14 cellular contexts compared by ENCODE assay signal in the genomic region with DNA sequence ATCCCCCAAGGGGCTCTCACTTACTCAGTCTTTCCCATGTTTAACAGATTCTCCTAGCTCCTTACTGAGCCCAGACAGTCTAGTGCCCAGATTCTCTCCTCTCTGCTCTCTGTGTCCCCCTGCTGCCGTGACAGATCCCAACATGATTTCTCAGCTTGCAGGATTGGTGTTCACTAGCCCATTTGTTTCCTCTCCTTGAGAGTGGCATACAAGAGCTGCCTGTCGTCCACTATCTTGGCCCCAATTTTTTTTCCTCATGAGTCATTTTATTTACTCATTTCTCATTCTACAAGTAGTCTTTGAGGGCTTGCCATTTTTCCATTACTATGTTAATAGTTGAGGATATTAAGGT.
DNase-seq lines count a peak whose midpoint lies in the region; ATAC-seq and TF ChIP-seq lines count a peak whose summit lies in the region.
"Had no signal": no experiment of that assay in that cellular context is flagged by ENCODE, and none has a peak within 500 bp of the region (broad histone marks: within the 10 kb centered on the region; RNA-seq: fewer than 3 reads in every experiment).

No MANE protein-coding gene starts in this region.

- no peaks in the 10 kb centered on the region for H3K36me3 ChIP-seq in mammary epithelial cell (ENCODE audit: insufficient read depth, low read length)

- peaks cover 7% of the 10 kb centered on the region for H3K9me3 ChIP-seq in mammary epithelial cell (replicated peaks; ENCODE audit: insufficient read depth, low read length)

- H3K9ac ChIP-seq in mammary epithelial cell (ENCODE audit: insufficient read depth, low read length): no peak overlapping the region

- CTCF ChIA-PET in mammary epithelial cell (lab: Charles Lee; ENCODE audit: low non-redundant PET): interaction anchor here (0.7 kb wide), 1 partner anchor 1617 kb away, joined by 4 read pairs; no protein-coding TSS in a partner anchor

- H4K20me1 ChIP-seq in mammary epithelial cell (ENCODE audit: insufficient read depth, low read length): no peaks in the 10 kb centered on the region

- WGBS in mammary epithelial cell (ENCODE audit: low coverage, missing lambda C conversion rate): 62% methylated on average over 2 of the region's 2 CpGs

- peak; percentile 27 for DNase-seq in AG08395 (ENCODE audit: low spot score)
- peak; percentile 68 for DNase-seq in HT1080 (ENCODE audit: low read depth)
- DNase-seq in mammary epithelial cell: peak; percentile 72
- DNase-seq in iPS-NIHi7 (ENCODE audit: extremely low spot score): peak; percentile 20
- DNase-seq in stimulated activated naive CD4-positive, alpha-beta T cell treated with Interleukin-2 at 50 U/mL for 16 hours (lab: John Stamatoyannopoulos, UW): no peak
- no peak for DNase-seq in pons (ENCODE audit: low spot score)
- DNase-seq in activated naive CD4-positive, alpha-beta T cell treated with Interleukin-2 at 50 U/mL for 16 hours: no peak
- DNase-seq: effector memory CD8-positive, alpha-beta T cell; NCI-H524; retina; Right ventricle myocardium superior; stimulated activated CD4-positive, alpha-beta T cell treated with anti-CD3 and anti-CD28 coated beads, Interleukin-4, amount 100 ng/mL, for 24 hours had no signal

- no peak for ATAC-seq in HG03342 (IDR thresholded peaks at IDR 0.05; ENCODE audit: unreplicated experiment)
- ATAC-seq: effector memory CD8-positive, alpha-beta T cell had no signal

- H3K4me1 ChIP-seq in mammary epithelial cell (ENCODE audit: insufficient read depth, low read length): peaks cover 8% of the 10 kb centered on the region

- no peaks in the 10 kb centered on the region for H3K79me2 ChIP-seq in mammary epithelial cell (ENCODE audit: insufficient read depth, low read length)

- BruUV-seq in mammary epithelial cell (replicated peaks; lab: Mats Ljungman, UMichigan): no TSS peak

- no peak overlapping the region for H3K4me2 ChIP-seq in mammary epithelial cell (ENCODE audit: insufficient read depth, low read depth, low read length)

- peak in 1 of 2 donors; percentile 35 for TF ChIP-seq CTCF in mammary epithelial cell (conservative IDR thresholded peaks at IDR 0.05 in 1 of 2, IDR thresholded peaks at IDR 0.05 in 1 of 2; ENCODE audit: extremely low read depth in 1 of 2, insufficient read depth in 1 of 2, low read depth in 1 of 2, low read length in 2 of 2)

- no peak overlapping the region for H2AFZ ChIP-seq in mammary epithelial cell (ENCODE audit: low read depth, low read length)

- dilution Hi-C loops in mammary epithelial cell (cut with HindIII; ENCODE audit: low sequenced_read_pairs): no loop called here

- no peaks in the 10 kb centered on the region for H3K27me3 ChIP-seq in mammary epithelial cell (ENCODE audit: insufficient read depth, low read length)

- H3K27ac ChIP-seq in mammary epithelial cell (ENCODE audit: insufficient read depth, low read depth, low read length): no peak overlapping the region
- H3K27ac ChIP-seq: C4-2B had no signal

- intact Hi-C loops in mammary epithelial cell (cut with micrococcal nuclease): loop anchor here (1.0 kb wide), 1 partner anchor 181 kb away; no protein-coding TSS in a partner anchor

- in situ Hi-C loops in mammary epithelial cell (cut with MboI; ENCODE audit: low sequenced_read_pairs in 2 of 2): no loop called here

- no peak overlapping the region for H3K4me3 ChIP-seq in mammary epithelial cell (replicated peaks in 1 of 3; ENCODE audit: insufficient read depth in 1 of 3, low read depth in 2 of 3, low read length in 3 of 3)

Comparison
In these comparisons a context has a peak if more than half of its experiments do, and no peak if none do; other contexts are left out.
1. DNase-seq: peak in AG08395 (single experiment), HT1080 (single experiment), mammary epithelial cell (single experiment) and iPS-NIHi7 (single experiment); none in stimulated activated naive CD4-positive, alpha-beta T cell treated with Interleukin-2 at 50 U/mL for 16 hours (single experiment), pons (single experiment) and activated naive CD4-positive, alpha-beta T cell treated with Interleukin-2 at 50 U/mL for 16 hours (single experiment).